26 cellular contexts compared by ENCODE assay signal in genomic region chr5:11525020-11525419, GRCh38.
DNase-seq lines count a peak whose midpoint lies in the region; TF ChIP-seq lines count a peak whose summit lies in the region.
"Had no signal": no experiment of that assay in that cellular context is flagged by ENCODE, and none has a peak within 500 bp of the region (broad histone marks: within the 10 kb centered on the region; RNA-seq: fewer than 3 reads in every experiment).

No MANE protein-coding gene starts in this region.

- no peak overlapping the region for H3K4me2 ChIP-seq in hepatocyte

- 63% methylated on average over 2 of the region's 2 CpGs for WGBS in hepatocyte (ENCODE audit: low lambda C conversion rate, missing lambda C conversion rate)

- H3K9me3 ChIP-seq in HUES48 (ENCODE audit: control insufficient read depth, insufficient read depth, low read length) (no peaks in the 10 kb centered on the region), hepatocyte (ENCODE audit: low read depth) (no peaks in the 10 kb centered on the region)
- H3K9me3 ChIP-seq: right lobe of liver, SJCRH30, tibial nerve had no signal

- no peaks in the 10 kb centered on the region for H3K79me2 ChIP-seq in hepatocyte

- no peaks in the 10 kb centered on the region for H3K9me2 ChIP-seq in hepatocyte (replicated peaks; ENCODE audit: insufficient read depth)

- no peaks in the 10 kb centered on the region for H3K36me3 ChIP-seq in HUES48 (ENCODE audit: control insufficient read depth, insufficient read depth, low read length)
- H3K36me3 ChIP-seq in hepatocyte (replicated peaks; ENCODE audit: insufficient read depth, low read depth) = no peaks in the 10 kb centered on the region
- H3K36me3 ChIP-seq: cardiac muscle cell, right lobe of liver, SJCRH30, tibial nerve had no signal

- no peak for TF ChIP-seq CTCF in astrocyte of the cerebellum (IDR thresholded peaks at IDR 0.05; ENCODE audit: low read depth, low read length, missing control alignments)
- no peak for TF ChIP-seq CTCF in hepatocyte (IDR thresholded peaks at IDR 0.05; ENCODE audit: poor library complexity)

- H3K27me3 ChIP-seq in HUES48 (ENCODE audit: control insufficient read depth, insufficient read depth, low read length) (no peaks in the 10 kb centered on the region), hepatocyte (no peaks in the 10 kb centered on the region)
- H3K27me3 ChIP-seq: cardiac muscle cell, right lobe of liver, SJCRH30, tibial nerve had no signal

- H3K9ac ChIP-seq in HUES48 (ENCODE audit: low read depth, low read length) = no peak overlapping the region

- in situ Hi-C loops in astrocyte of the cerebellum (cut with HindIII; ENCODE audit: low sequenced_read_pairs) = no loop called here

- H3K4me3 ChIP-seq in HUES48 (ENCODE audit: low read depth, low read length) (no peak overlapping the region; the same call in 1 of the 2 replicates), astrocyte of the cerebellum (ENCODE audit: low read depth, low read length) (no peak overlapping the region), hepatocyte (no peak overlapping the region)
- H3K4me3 ChIP-seq: cardiac muscle cell, right lobe of liver, SJCRH30, tibial nerve had no signal

- H4K20me1 ChIP-seq in hepatocyte (ENCODE audit: insufficient read depth, poor library complexity, severe bottlenecking) = no peaks in the 10 kb centered on the region

- H3K27ac ChIP-seq in HUES48 (ENCODE audit: low read depth, low read length) = peak overlapping the region; percentile 61
- H3K27ac ChIP-seq in hepatocyte = no peak overlapping the region
- H3K27ac ChIP-seq: HL-60, right lobe of liver, SJCRH30 had no signal

- DNase-seq in astrocyte of the cerebellum (ENCODE audit: low read depth) = peak; percentile 27
- peak; percentile 32 for DNase-seq in iPS-NIHi11 (ENCODE audit: low spot score)
- peak; percentile 29 for DNase-seq in pons (ENCODE audit: low spot score)
- no peak for DNase-seq in hepatic stellate cell (ENCODE audit: low spot score)
- no peak for DNase-seq in NCI-H2081 (lab: John Stamatoyannopoulos, UW)
- no peak for DNase-seq in hepatocyte (ENCODE audit: low spot score)
- no peak for DNase-seq in NCI-H524 (lab: John Stamatoyannopoulos, UW)
- DNase-seq: activated CD4-positive, alpha-beta T cell treated with anti-CD3 and anti-CD28 coated beads, Interleukin-2, amount 10 ng/mL, durations not matched to agents 24 days and 14 days; activated CD8-positive, alpha-beta memory T cell treated with anti-CD3 and anti-CD28 coated beads for 24 hours; activated T-cell treated with anti-CD3 and anti-CD28 coated beads for 4 hours; amniotic stem cell; CD4-positive, alpha-beta memory T cell; H9; immature natural killer cell; NCI-H1930; NCI-H345; right lobe of liver; RPMI8226; SJCRH30; stimulated activated CD8-positive, alpha-beta memory T cell treated with anti-CD3 and anti-CD28 coated beads, Interleukin-4, amount 100 ng/mL, for 48 hours; stimulated activated naive CD8-positive, alpha-beta T cell treated with anti-CD3 and anti-CD28 coated beads, Interleukin-15, amount 100 ng/mL, for 72 hours; T-cell had no signal

- no peak overlapping the region for H2AFZ ChIP-seq in hepatocyte

- H3K4me1 ChIP-seq in HUES48 (ENCODE audit: control insufficient read depth, insufficient read depth, low read length) = peaks cover 36% of the 10 kb centered on the region
- peaks cover 7% of the 10 kb centered on the region for H3K4me1 ChIP-seq in hepatocyte (ENCODE audit: insufficient read depth)
- H3K4me1 ChIP-seq: right lobe of liver, SJCRH30 had no signal

Comparison
In these comparisons a context has a peak if more than half of its experiments do, and no peak if none do; other contexts are left out.
1. DNase-seq: peak in astrocyte of the cerebellum (single experiment), iPS-NIHi11 (single experiment) and pons (single experiment); none in hepatic stellate cell (single experiment), NCI-H2081 (0 of 2), hepatocyte (single experiment) and NCI-H524 (0 of 2).